Comparison of ENCODE assay signal across 1 cellular context in the genomic region with DNA sequence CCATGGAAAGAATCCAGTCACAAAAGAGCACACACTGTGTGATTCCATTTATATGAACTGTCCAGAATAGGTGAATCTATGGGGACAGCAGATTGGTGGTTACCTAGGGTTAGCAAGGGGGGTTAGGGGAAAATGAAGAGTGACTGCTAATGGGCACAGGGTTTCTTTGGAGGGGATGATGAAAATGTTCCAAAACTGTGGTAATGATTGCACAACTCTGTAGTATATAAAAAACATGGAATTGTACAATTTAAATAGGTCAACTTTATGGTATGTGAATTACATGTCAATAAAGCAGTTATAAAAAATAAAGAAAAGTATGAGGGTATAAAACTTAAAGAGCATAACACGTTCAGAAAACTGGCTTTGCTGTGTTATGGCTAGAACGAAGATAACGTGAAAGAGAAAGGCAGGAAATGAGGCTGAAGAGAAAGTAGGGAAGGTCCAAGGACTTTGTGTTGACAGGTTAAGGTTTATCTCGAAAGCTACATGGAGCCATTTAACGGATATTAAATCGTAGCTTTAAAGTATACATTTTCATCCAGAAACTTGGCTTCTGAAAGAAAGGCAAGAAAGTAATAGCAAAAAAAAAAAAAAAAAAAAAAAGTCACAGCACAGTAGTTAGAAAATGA.
TF ChIP-seq lines count a peak whose summit lies in the region.

No MANE protein-coding gene starts in this region.

TF ChIP-seq in K562, 482 proteins besides CTCF, POLR2A, EP300 and RAD21 (continues in another document):
- TF ChIP-seq SNIP1 (IDR thresholded peaks at IDR 0.05; ENCODE audit: low read depth) (no peak), DPF2 (IDR thresholded peaks at IDR 0.05) (peak; percentile 55; the same call in 1 of the 2 replicates), ZNF766 (CRISPR knock-in tag; conservative IDR thresholded peaks at IDR 0.05) (peak; percentile 66), TAF9B (IDR thresholded peaks at IDR 0.05; ENCODE audit: partially characterized antibody) (no peak), ZNF764 (CRISPR knock-in tag; IDR thresholded peaks at IDR 0.05; ENCODE audit: low read depth) (no peak), ZNF589 (CRISPR knock-in tag; IDR thresholded peaks at IDR 0.05; ENCODE audit: low read depth) (0 out of 2 replicates have a peak, but pooled peaks have one; percentile 73), MTA2 (IDR thresholded peaks at IDR 0.05; ENCODE audit: low read depth) (no peak), TRIM24 (IDR thresholded peaks at IDR 0.05) (peak; percentile 79 to 85; a peak in 2 of 4 replicates), NCOR1 (IDR thresholded peaks at IDR 0.05) (peak; percentile 31; the same call in 1 of the 2 replicates), ETV5 (CRISPR knock-in tag; IDR thresholded peaks at IDR 0.05; ENCODE audit: low read depth) (no peak), ZNF79 (CRISPR knock-in tag; IDR thresholded peaks at IDR 0.05; ENCODE audit: low read depth) (no peak), DMBX1 (CRISPR knock-in tag; IDR thresholded peaks at IDR 0.05; ENCODE audit: borderline replicate concordance) (no peak), RCOR1 (IDR thresholded peaks at IDR 0.05; ENCODE audit: borderline replicate concordance in 1 of 2, low read depth in 2 of 2, low read length in 2 of 2) (no peak), CBX1 (IDR thresholded peaks at IDR 0.05; ENCODE audit: low read depth) (no peak), EP400 (IDR thresholded peaks at IDR 0.05) (peak; percentile 41; the same call in 1 of the 2 replicates), POLR2H (tag; IDR thresholded peaks at IDR 0.05; ENCODE audit: low read depth) (peak; percentile 52), KAT8 (IDR thresholded peaks at IDR 0.05; ENCODE audit: low read depth) (no peak), WHSC1 (IDR thresholded peaks at IDR 0.05; ENCODE audit: low read length) (no peak), SMAD4 (CRISPR knock-in tag; conservative IDR thresholded peaks at IDR 0.05) (peak; percentile 47; the same call in 1 of the 2 replicates), ZNF384 (IDR thresholded peaks at IDR 0.05; ENCODE audit: low read depth, low read length) (no peak), CREBBP (IDR thresholded peaks at IDR 0.05; ENCODE audit: low read depth, low read length) (no peak)
- TF ChIP-seq, protein P1, sequence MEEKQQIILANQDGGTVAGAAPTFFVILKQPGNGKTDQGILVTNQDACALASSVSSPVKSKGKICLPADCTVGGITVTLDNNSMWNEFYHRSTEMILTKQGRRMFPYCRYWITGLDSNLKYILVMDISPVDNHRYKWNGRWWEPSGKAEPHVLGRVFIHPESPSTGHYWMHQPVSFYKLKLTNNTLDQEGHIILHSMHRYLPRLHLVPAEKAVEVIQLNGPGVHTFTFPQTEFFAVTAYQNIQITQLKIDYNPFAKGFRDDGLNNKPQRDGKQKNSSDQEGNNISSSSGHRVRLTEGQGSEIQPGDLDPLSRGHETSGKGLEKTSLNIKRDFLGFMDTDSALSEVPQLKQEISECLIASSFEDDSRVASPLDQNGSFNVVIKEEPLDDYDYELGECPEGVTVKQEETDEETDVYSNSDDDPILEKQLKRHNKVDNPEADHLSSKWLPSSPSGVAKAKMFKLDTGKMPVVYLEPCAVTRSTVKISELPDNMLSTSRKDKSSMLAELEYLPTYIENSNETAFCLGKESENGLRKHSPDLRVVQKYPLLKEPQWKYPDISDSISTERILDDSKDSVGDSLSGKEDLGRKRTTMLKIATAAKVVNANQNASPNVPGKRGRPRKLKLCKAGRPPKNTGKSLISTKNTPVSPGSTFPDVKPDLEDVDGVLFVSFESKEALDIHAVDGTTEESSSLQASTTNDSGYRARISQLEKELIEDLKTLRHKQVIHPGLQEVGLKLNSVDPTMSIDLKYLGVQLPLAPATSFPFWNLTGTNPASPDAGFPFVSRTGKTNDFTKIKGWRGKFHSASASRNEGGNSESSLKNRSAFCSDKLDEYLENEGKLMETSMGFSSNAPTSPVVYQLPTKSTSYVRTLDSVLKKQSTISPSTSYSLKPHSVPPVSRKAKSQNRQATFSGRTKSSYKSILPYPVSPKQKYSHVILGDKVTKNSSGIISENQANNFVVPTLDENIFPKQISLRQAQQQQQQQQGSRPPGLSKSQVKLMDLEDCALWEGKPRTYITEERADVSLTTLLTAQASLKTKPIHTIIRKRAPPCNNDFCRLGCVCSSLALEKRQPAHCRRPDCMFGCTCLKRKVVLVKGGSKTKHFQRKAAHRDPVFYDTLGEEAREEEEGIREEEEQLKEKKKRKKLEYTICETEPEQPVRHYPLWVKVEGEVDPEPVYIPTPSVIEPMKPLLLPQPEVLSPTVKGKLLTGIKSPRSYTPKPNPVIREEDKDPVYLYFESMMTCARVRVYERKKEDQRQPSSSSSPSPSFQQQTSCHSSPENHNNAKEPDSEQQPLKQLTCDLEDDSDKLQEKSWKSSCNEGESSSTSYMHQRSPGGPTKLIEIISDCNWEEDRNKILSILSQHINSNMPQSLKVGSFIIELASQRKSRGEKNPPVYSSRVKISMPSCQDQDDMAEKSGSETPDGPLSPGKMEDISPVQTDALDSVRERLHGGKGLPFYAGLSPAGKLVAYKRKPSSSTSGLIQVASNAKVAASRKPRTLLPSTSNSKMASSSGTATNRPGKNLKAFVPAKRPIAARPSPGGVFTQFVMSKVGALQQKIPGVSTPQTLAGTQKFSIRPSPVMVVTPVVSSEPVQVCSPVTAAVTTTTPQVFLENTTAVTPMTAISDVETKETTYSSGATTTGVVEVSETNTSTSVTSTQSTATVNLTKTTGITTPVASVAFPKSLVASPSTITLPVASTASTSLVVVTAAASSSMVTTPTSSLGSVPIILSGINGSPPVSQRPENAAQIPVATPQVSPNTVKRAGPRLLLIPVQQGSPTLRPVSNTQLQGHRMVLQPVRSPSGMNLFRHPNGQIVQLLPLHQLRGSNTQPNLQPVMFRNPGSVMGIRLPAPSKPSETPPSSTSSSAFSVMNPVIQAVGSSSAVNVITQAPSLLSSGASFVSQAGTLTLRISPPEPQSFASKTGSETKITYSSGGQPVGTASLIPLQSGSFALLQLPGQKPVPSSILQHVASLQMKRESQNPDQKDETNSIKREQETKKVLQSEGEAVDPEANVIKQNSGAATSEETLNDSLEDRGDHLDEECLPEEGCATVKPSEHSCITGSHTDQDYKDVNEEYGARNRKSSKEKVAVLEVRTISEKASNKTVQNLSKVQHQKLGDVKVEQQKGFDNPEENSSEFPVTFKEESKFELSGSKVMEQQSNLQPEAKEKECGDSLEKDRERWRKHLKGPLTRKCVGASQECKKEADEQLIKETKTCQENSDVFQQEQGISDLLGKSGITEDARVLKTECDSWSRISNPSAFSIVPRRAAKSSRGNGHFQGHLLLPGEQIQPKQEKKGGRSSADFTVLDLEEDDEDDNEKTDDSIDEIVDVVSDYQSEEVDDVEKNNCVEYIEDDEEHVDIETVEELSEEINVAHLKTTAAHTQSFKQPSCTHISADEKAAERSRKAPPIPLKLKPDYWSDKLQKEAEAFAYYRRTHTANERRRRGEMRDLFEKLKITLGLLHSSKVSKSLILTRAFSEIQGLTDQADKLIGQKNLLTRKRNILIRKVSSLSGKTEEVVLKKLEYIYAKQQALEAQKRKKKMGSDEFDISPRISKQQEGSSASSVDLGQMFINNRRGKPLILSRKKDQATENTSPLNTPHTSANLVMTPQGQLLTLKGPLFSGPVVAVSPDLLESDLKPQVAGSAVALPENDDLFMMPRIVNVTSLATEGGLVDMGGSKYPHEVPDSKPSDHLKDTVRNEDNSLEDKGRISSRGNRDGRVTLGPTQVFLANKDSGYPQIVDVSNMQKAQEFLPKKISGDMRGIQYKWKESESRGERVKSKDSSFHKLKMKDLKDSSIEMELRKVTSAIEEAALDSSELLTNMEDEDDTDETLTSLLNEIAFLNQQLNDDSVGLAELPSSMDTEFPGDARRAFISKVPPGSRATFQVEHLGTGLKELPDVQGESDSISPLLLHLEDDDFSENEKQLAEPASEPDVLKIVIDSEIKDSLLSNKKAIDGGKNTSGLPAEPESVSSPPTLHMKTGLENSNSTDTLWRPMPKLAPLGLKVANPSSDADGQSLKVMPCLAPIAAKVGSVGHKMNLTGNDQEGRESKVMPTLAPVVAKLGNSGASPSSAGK (IDR thresholded peaks at IDR 0.05) = peak; percentile 40; the same call in 1 of the 2 replicates
- TF ChIP-seq, protein P2, sequence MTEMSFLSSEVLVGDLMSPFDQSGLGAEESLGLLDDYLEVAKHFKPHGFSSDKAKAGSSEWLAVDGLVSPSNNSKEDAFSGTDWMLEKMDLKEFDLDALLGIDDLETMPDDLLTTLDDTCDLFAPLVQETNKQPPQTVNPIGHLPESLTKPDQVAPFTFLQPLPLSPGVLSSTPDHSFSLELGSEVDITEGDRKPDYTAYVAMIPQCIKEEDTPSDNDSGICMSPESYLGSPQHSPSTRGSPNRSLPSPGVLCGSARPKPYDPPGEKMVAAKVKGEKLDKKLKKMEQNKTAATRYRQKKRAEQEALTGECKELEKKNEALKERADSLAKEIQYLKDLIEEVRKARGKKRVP (CRISPR knock-in tag; IDR thresholded peaks at IDR 0.05) = peak; percentile 43; the same call in 1 of the 2 replicates
- TF ChIP-seq, protein P3, sequence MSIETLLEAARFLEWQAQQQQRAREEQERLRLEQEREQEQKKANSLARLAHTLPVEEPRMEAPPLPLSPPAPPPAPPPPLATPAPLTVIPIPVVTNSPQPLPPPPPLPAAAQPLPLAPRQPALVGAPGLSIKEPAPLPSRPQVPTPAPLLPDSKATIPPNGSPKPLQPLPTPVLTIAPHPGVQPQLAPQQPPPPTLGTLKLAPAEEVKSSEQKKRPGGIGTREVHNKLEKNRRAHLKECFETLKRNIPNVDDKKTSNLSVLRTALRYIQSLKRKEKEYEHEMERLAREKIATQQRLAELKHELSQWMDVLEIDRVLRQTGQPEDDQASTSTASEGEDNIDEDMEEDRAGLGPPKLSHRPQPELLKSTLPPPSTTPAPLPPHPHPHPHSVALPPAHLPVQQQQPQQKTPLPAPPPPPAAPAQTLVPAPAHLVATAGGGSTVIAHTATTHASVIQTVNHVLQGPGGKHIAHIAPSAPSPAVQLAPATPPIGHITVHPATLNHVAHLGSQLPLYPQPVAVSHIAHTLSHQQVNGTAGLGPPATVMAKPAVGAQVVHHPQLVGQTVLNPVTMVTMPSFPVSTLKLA (conservative IDR thresholded peaks at IDR 0.05) = 0 out of 4 replicates have a peak, but pooled peaks have one; percentile 21 to 38
- TF ChIP-seq, protein P4, sequence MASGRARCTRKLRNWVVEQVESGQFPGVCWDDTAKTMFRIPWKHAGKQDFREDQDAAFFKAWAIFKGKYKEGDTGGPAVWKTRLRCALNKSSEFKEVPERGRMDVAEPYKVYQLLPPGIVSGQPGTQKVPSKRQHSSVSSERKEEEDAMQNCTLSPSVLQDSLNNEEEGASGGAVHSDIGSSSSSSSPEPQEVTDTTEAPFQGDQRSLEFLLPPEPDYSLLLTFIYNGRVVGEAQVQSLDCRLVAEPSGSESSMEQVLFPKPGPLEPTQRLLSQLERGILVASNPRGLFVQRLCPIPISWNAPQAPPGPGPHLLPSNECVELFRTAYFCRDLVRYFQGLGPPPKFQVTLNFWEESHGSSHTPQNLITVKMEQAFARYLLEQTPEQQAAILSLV (tag; IDR thresholded peaks at IDR 0.05) = peak; percentile 66
- TF ChIP-seq, protein P5, sequence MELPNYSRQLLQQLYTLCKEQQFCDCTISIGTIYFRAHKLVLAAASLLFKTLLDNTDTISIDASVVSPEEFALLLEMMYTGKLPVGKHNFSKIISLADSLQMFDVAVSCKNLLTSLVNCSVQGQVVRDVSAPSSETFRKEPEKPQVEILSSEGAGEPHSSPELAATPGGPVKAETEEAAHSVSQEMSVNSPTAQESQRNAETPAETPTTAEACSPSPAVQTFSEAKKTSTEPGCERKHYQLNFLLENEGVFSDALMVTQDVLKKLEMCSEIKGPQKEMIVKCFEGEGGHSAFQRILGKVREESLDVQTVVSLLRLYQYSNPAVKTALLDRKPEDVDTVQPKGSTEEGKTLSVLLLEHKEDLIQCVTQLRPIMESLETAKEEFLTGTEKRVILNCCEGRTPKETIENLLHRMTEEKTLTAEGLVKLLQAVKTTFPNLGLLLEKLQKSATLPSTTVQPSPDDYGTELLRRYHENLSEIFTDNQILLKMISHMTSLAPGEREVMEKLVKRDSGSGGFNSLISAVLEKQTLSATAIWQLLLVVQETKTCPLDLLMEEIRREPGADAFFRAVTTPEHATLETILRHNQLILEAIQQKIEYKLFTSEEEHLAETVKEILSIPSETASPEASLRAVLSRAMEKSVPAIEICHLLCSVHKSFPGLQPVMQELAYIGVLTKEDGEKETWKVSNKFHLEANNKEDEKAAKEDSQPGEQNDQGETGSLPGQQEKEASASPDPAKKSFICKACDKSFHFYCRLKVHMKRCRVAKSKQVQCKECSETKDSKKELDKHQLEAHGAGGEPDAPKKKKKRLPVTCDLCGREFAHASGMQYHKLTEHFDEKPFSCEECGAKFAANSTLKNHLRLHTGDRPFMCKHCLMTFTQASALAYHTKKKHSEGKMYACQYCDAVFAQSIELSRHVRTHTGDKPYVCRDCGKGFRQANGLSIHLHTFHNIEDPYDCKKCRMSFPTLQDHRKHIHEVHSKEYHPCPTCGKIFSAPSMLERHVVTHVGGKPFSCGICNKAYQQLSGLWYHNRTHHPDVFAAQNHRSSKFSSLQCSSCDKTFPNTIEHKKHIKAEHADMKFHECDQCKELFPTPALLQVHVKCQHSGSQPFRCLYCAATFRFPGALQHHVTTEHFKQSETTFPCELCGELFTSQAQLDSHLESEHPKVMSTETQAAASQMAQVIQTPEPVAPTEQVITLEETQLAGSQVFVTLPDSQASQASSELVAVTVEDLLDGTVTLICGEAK (IDR thresholded peaks at IDR 0.05) = 0 out of 2 replicates have a peak, but pooled peaks have one; percentile 14
- TF ChIP-seq, protein P5 (CRISPR knock-in tag; IDR thresholded peaks at IDR 0.05) = no peak
